Comparison of ENCODE assay signal across 9 cellular contexts in the genomic region with DNA sequence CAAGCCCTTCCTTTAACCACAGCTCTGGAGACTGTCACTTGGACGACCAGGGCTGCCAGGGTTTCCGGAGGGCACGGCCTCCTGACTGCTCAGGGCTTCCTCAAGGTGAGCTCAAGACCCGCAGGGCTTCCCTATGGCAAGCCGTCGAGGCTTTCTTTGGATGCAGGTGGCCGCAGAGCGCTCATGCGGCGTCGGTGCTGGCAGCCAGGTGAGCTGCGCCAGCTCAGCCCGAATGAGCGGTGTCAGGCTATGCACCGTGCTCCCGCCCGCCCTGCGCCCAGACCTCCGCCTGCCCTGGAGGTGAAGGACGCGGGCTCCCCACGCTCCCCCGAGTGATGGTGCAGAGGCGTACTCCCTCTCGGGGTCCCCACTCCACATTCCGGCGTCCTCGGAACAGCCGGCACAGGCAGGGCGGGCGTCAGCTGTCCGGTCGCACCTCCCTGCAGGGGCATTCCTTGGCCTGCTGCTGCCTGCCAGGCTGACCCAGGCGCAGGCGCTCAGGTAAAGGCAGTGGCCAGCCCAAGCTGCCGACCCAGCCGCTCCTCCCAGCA. TPM values are rescaled to one million over a fixed set of nuclear protein-coding genes. Genes with fewer than 3 reads are reported as not detected.
DNase-seq lines count a peak whose midpoint lies in the region; ATAC-seq, FAIRE-seq and TF ChIP-seq lines count a peak whose summit lies in the region.
"Had no signal": no experiment of that assay in that cellular context is flagged by ENCODE, and none has a peak within 500 bp of the region (broad histone marks: within the 10 kb centered on the region; RNA-seq: fewer than 3 reads in every experiment).

No MANE protein-coding gene starts in this region.

- in situ Hi-C loops in gastrocnemius medialis (cut with MboI; ENCODE audit: low sequenced_read_pairs in 4 of 4) = no loop called here

- H3K9me3 ChIP-seq in HCT116 (ENCODE audit: control insufficient read depth in 1 of 2, insufficient read depth in 1 of 2, low read depth in 1 of 2, low read length in 2 of 2) = no peaks in the 10 kb centered on the region
- no peaks in the 10 kb centered on the region for H3K9me3 ChIP-seq in gastrocnemius medialis

- CTCF ChIA-PET in HCT116 (lab: Charles Lee) = interaction anchor here (0.9 to 3.6 kb wide), 3 partner anchors 9 to 41 kb away, joined by 3 to 31 read pairs (median 10); no protein-coding TSS in a partner anchor

- no peak for TF ChIP-seq RAD21 in HCT116 (IDR thresholded peaks at IDR 0.05; ENCODE audit: low read depth)

- peak overlapping the region; percentile 61 for H3K9ac ChIP-seq in HCT116 (ENCODE audit: low read length)

- H3K79me2 ChIP-seq in HCT116 (ENCODE audit: insufficient read depth, low read length) = no peaks in the 10 kb centered on the region

- no peak for TF ChIP-seq POLR2A in HCT116 (IDR thresholded peaks at IDR 0.05; ENCODE audit: borderline replicate concordance, extremely low read depth, insufficient read depth, insufficient read length)
- TF ChIP-seq POLR2A in gastrocnemius medialis (IDR thresholded peaks at IDR 0.05) = no peak

- H3K4me1 ChIP-seq in HCT116 (ENCODE audit: control insufficient read depth in 1 of 2, insufficient read depth in 2 of 2, low read length in 2 of 2) (peaks cover 26 to 41% of the 10 kb centered on the region in 2 experiments), gastrocnemius medialis (peaks cover 9 to 10% of the 10 kb centered on the region in 2 donors)

- peak overlapping the region; percentile 44; the same call in 1 of the 2 replicates for H3K27ac ChIP-seq in HCT116 (ENCODE audit: low read depth, low read length)
- peak overlapping the region in 1 of 4 donors; percentile 43 for H3K27ac ChIP-seq in gastrocnemius medialis

- H3K36me3 ChIP-seq in HCT116 (ENCODE audit: control insufficient read depth in 1 of 2, insufficient read depth in 2 of 2, low read length in 2 of 2) (no peaks in the 10 kb centered on the region), bronchial epithelial cell (ENCODE audit: control insufficient read depth, insufficient read depth, low read length) (no peaks in the 10 kb centered on the region), gastrocnemius medialis (no peaks in the 10 kb centered on the region)

- H3K4me3 ChIP-seq in HCT116 (replicated peaks in 1 of 2; ENCODE audit: low read depth in 1 of 2, low read length in 2 of 2) (peak overlapping the region; percentile 45 to 70), bronchial epithelial cell (ENCODE audit: low read depth, low read length) (peak overlapping the region; percentile 56), gastrocnemius medialis (peak overlapping the region; percentile 43 to 74 (median 56))

- POLR2A ChIA-PET in HCT116 (lab: Charles Lee) = interaction anchor here (1.0 kb wide), 1 partner anchor 21 kb away, joined by 3 read pairs; no protein-coding TSS in a partner anchor

- DNase-seq in HCT116 (ENCODE audit: low read depth, low spot score) = no peak
- no peak for DNase-seq in bronchial epithelial cell (ENCODE audit: low read depth)
- DNase-seq in islet precursor cell = peak; percentile 80
- no peak for DNase-seq in gastrocnemius medialis
- no peak for DNase-seq in hepatic stellate cell (ENCODE audit: low spot score)
- DNase-seq in D721Med (ENCODE audit: insufficient read length, low spot score) = no peak
- DNase-seq: activated CD4-positive, alpha-beta memory T cell treated with anti-CD3 and anti-CD28 coated beads, Interleukin-2, amount 10 ng/mL, durations not matched to agents 7 days and 5 days had no signal

- H3K9me2 ChIP-seq in HCT116 (ENCODE audit: insufficient read depth) = no peaks in the 10 kb centered on the region

- no peaks in the 10 kb centered on the region for H4K20me1 ChIP-seq in HCT116 (ENCODE audit: insufficient read depth)

- FAIRE-seq in bronchial epithelial cell (lab: Jason Lieb, UNC) = no peak
- FAIRE-seq in D721Med (lab: Jason Lieb, UNC) = no peak

- no TSS peak for BruUV-seq in HCT116 (replicated peaks; lab: Mats Ljungman, UMichigan)

- no peak overlapping the region for H2AFZ ChIP-seq in HCT116 (ENCODE audit: low read depth, low read length, poor library complexity, severe bottlenecking)

- intact Hi-C loops in HCT116 (cut with micrococcal nuclease) = loop anchor here (5.0 kb wide), 1 partner anchor 90 kb away; a partner anchor contains a TSS
- intact Hi-C loops in gastrocnemius medialis (cut with DNase I; ENCODE audit: low total_unique reads) = no loop called here

- RAD21 ChIA-PET in HCT116 (lab: Charles Lee; ENCODE audit: low non-redundant PET in 1 of 2, low total read pairs in 2 of 2, uncharacterized antibody in 2 of 2, unreplicated experiment in 2 of 2) = no interaction called here

- ATAC-seq in HCT116 (peak; percentile 67), gastrocnemius medialis (peak in 1 of 2 donors; percentile 6), HG03095 (IDR thresholded peaks at IDR 0.05; ENCODE audit: unreplicated experiment) (no peak), GM19324 (IDR thresholded peaks at IDR 0.05; ENCODE audit: low FRiP score, unreplicated experiment) (no peak)

- H3K4me2 ChIP-seq in HCT116 (ENCODE audit: low read length) = peak overlapping the region; percentile 99

- no peaks in the 10 kb centered on the region for H3K27me3 ChIP-seq in HCT116 (ENCODE audit: insufficient read depth, low read length)
- no peaks in the 10 kb centered on the region for H3K27me3 ChIP-seq in bronchial epithelial cell (ENCODE audit: control insufficient read depth, insufficient read depth, low read length)
- peaks cover 5 to 6% (median 5%) of the 10 kb centered on the region in 3 donors for H3K27me3 ChIP-seq in gastrocnemius medialis

- no peak for TF ChIP-seq CTCF in HCT116 (IDR thresholded peaks at IDR 0.05 in 2 of 3, conservative IDR thresholded peaks at IDR 0.05 in 1 of 3; ENCODE audit: borderline replicate concordance in 1 of 3, insufficient read depth in 1 of 3, low read depth in 2 of 3, low read length in 2 of 3)
- no peak for TF ChIP-seq CTCF in bronchial epithelial cell (IDR thresholded peaks at IDR 0.05; ENCODE audit: insufficient read depth, low read length, severe bottlenecking)
- TF ChIP-seq CTCF in gastrocnemius medialis (IDR thresholded peaks at IDR 0.05 in 4 of 5, conservative IDR thresholded peaks at IDR 0.05 in 1 of 5) = no peak
- TF ChIP-seq CTCF in D721Med (IDR thresholded peaks at IDR 0.05; ENCODE audit: insufficient read depth, missing control alignments) = no peak

TF ChIP-seq in HCT116, 20 proteins besides CTCF, POLR2A, EP300 and RAD21:
- no peak for TF ChIP-seq YY1 (IDR thresholded peaks at IDR 0.05; ENCODE audit: extremely low read depth, insufficient replicate concordance, low read depth, low read length)
- TF ChIP-seq CEBPB (IDR thresholded peaks at IDR 0.05; ENCODE audit: low read depth) = no peak
TF ChIP-seq in HCT116: peak in this region for 0.

RNA-seq across cellular contexts. Expression of a gene that starts 20.8 kb away (rescaled TPM):
- total RNA-seq in HCT116 (2021; ENCODE audit: unreplicated experiment) (87.4 TPM), bronchial epithelial cell (468 and 922 TPM in 2 replicates), gastrocnemius medialis (10 to 100 TPM in 3 of 4 donors, 1 to 10 TPM in 1; 6.3 to 29.7 (median 13.5) TPM)
- 153 and 183 TPM in 2 replicates for polyA plus RNA-seq in HCT116 (2012)

RNA-seq across cellular contexts. Expression of a gene that starts 33.0 kb away (rescaled TPM):
- total RNA-seq in HCT116 (2021; ENCODE audit: unreplicated experiment) = not detected
- polyA plus RNA-seq in HCT116 (2012) = not detected in 2 replicates
- total RNA-seq in bronchial epithelial cell = 0.53 TPM in 1 of 2 replicates, not detected in the other
- 1 to 10 TPM in 1 of 4 donors, under 1 TPM in 1, not detected in 2; 0.33 to 7.4 TPM for total RNA-seq in gastrocnemius medialis
- total RNA-seq: activated CD4-positive, alpha-beta memory T cell treated with anti-CD3 and anti-CD28 coated beads, Interleukin-2, amount 10 ng/mL, durations not matched to agents 7 days and 5 days had no signal
